ENCODE assay signal across 10 cellular contexts in the genomic region with DNA sequence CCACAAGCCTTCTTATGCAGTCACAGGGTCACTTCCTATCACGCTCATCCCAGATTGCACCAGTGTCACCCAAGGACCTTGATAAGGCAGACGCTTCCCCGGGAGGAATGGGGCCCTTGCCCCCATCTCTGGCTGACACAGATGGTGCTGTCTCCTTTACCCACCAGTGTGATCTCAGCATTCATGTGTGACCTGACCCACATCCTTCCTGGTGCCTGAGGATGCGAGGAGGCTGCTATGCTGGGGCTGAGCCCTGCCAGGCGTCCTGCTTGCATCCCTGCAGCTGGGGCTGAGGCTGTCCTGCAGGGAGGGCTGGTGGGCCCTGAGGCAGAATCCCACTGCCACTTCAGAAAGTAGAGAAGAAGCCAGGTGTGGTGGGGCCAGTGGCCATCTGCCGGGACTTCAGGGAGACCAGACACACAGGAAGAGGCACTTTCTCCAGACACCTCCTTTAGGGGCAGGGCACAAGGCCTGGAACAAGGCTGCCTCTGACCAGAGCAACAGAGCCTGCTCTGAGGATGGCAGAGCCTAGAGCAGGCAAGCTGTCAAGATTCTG. TPM values are rescaled to one million over a fixed set of nuclear protein-coding genes. Genes with fewer than 3 reads are reported as not detected.
DNase-seq lines count a peak whose midpoint lies in the region; ATAC-seq, FAIRE-seq and TF ChIP-seq lines count a peak whose summit lies in the region.
"Had no signal": no experiment of that assay in that cellular context is flagged by ENCODE, and none has a peak within 500 bp of the region (broad histone marks: within the 10 kb centered on the region; RNA-seq: fewer than 3 reads in every experiment).

No MANE protein-coding gene starts in this region.

- H3K4me1 ChIP-seq in GM12878 (ENCODE audit: control insufficient read depth, insufficient read depth, low read length), result no peaks in the 10 kb centered on the region
- peaks cover 0 to 7% of the 10 kb centered on the region in 2 donors for H3K4me1 ChIP-seq in neuronal stem cell (ENCODE audit: control insufficient read depth in 2 of 2, insufficient read depth in 1 of 2, low read depth in 1 of 2, low read length in 2 of 2)

- no peak overlapping the region for H4K91ac ChIP-seq in neuronal stem cell (ENCODE audit: low read depth, low read length, poor library complexity)

- ATAC-seq in GM18508 (IDR thresholded peaks at IDR 0.05; ENCODE audit: insufficient read depth, unreplicated experiment) (peak; percentile 46), GM12878 (peak; percentile 35), HG03159 (IDR thresholded peaks at IDR 0.05; ENCODE audit: unreplicated experiment) (no peak)

- no peak overlapping the region for H2BK120ac ChIP-seq in neuronal stem cell (ENCODE audit: low read depth, low read length)

- H4K8ac ChIP-seq in neuronal stem cell (ENCODE audit: low read depth, low read length), result no peak overlapping the region

- no peak overlapping the region for H3K9ac ChIP-seq in GM12878 (ENCODE audit: control insufficient read depth, insufficient read depth, low read length)
- no peak overlapping the region for H3K9ac ChIP-seq in neuronal stem cell (ENCODE audit: low read depth, low read length, poor library complexity)

- H3K9me3 ChIP-seq in GM12878 (replicated peaks; ENCODE audit: control insufficient read depth, insufficient read depth, low read length) (no peaks in the 10 kb centered on the region), neuronal stem cell (replicated peaks in 1 of 2; ENCODE audit: control insufficient read depth in 2 of 2, insufficient read depth in 1 of 2, low read depth in 1 of 2, low read length in 2 of 2) (no peaks in the 10 kb centered on the region)

- H3K4me2 ChIP-seq in GM12878 (ENCODE audit: control insufficient read depth, insufficient read depth), result no peak overlapping the region
- no peak overlapping the region for H3K4me2 ChIP-seq in neuronal stem cell (ENCODE audit: insufficient read depth, low read length, poor library complexity, severe bottlenecking)

- H3K27me3 ChIP-seq in GM12878 (replicated peaks in 1 of 2; ENCODE audit: control insufficient read depth in 2 of 2, insufficient read depth in 2 of 2, low read length in 1 of 2) (peaks cover 0 to 17% of the 10 kb centered on the region in 2 experiments; a peak in 2 of 4 replicates), neuronal stem cell (ENCODE audit: control insufficient read depth in 3 of 3, insufficient read depth in 3 of 3, low read depth in 1 of 3, low read length in 3 of 3) (peaks cover 15 to 90% (median 44%) of the 10 kb centered on the region in 3 experiments)

- no peak overlapping the region for H2BK5ac ChIP-seq in neuronal stem cell (ENCODE audit: low read length)

- TF ChIP-seq RAD21 in GM12878 (IDR thresholded peaks at IDR 0.05; ENCODE audit: insufficient read depth, low read depth, low read length), result no peak

- POLR2A ChIA-PET in GM12878 (lab: Charles Lee), result no interaction called here

- no peak overlapping the region for H3K18ac ChIP-seq in neuronal stem cell (ENCODE audit: low read length)

- FAIRE-seq in GM12878 (lab: Jason Lieb, UNC), result no peak

- peak overlapping the region; percentile 25 for H3K14ac ChIP-seq in neuronal stem cell (ENCODE audit: low read length)

- H3K36me3 ChIP-seq in GM12878 (ENCODE audit: control insufficient read depth in 2 of 2, insufficient read depth in 2 of 2, low read length in 1 of 2), result no peaks in the 10 kb centered on the region
- H3K36me3 ChIP-seq in neuronal stem cell (replicated peaks in 1 of 2; ENCODE audit: control insufficient read depth in 2 of 2, insufficient read depth in 2 of 2, low read length in 2 of 2), result no peaks in the 10 kb centered on the region

- DNase-seq in NAMALWA (ENCODE audit: low spot score), result peak; percentile 39
- no peak for DNase-seq in GM12878 (ENCODE audit: low read depth, low spot score)
- DNase-seq in neuronal stem cell (ENCODE audit: low spot score), result no peak
- no peak for DNase-seq in GM13976 (ENCODE audit: low spot score)
- DNase-seq in Ammon's horn (ENCODE audit: low spot score), result no peak
- DNase-seq in OCI-M2 (lab: John Stamatoyannopoulos, UW; ENCODE audit: unreplicated experiment), result no peak
- DNase-seq: stimulated activated CD4-positive, alpha-beta T cell treated with anti-CD3 and anti-CD28 coated beads, Interleukin-1b, Interleukin-23, amount 100 ng/mL, for 48 hours; trophoblast cell had no signal

- no peak overlapping the region for H2AK5ac ChIP-seq in neuronal stem cell (ENCODE audit: low read depth, low read length)

- H3K4me3 ChIP-seq in GM12878, result no peak overlapping the region
- H3K4me3 ChIP-seq in neuronal stem cell (ENCODE audit: low read length in 2 of 2), result no peak overlapping the region

- SMC1A ChIA-PET in GM12878 (lab: Charles Lee; ENCODE audit: uncharacterized antibody, unreplicated experiment), result no interaction called here

- no peaks in the 10 kb centered on the region for H3K79me2 ChIP-seq in GM12878 (ENCODE audit: control insufficient read depth, insufficient read depth, low read length)

- no peak for TF ChIP-seq CTCF in GM12878 (IDR thresholded peaks at IDR 0.05 in 2 of 3, conservative IDR thresholded peaks at IDR 0.05 in 1 of 3; ENCODE audit: control insufficient read depth in 2 of 3, extremely low read depth in 1 of 3, insufficient read depth in 1 of 3, low read depth in 3 of 3, low read length in 3 of 3)
- no peak for TF ChIP-seq CTCF in GM13976 (IDR thresholded peaks at IDR 0.05; ENCODE audit: borderline replicate concordance, control extremely low read depth, extremely low read depth, insufficient read depth, missing control alignments)

- 8% methylated on average over 5 of the region's 6 CpGs for WGBS in GM12878 (ENCODE audit: insufficient coverage, insufficient replicate concordance, low lambda C conversion rate, missing lambda C conversion rate)
- WGBS in neuronal stem cell (ENCODE audit: extremely low coverage in 2 of 2, insufficient read length in 2 of 2, insufficient replicate concordance in 1 of 2), 2 donors, result no CpG with 5 or more reads among the region's 6 CpGs

- no peak for TF ChIP-seq EP300 in GM12878 (IDR thresholded peaks at IDR 0.05; ENCODE audit: borderline replicate concordance in 1 of 2, control insufficient read depth in 1 of 2, low read depth in 2 of 2, low read length in 2 of 2)

- no TSS peak for BruUV-seq in GM12878 (replicated peaks; lab: Mats Ljungman, UMichigan)

- intact Hi-C loops in GM12878 (cut with micrococcal nuclease; ENCODE audit: unreplicated experiment), result no loop called here

- CTCF ChIA-PET in GM12878 (lab: Yijun Ruan, JAX), result interaction anchor here (2.3 kb wide), 1 partner anchor 27 kb away, joined by 5 read pairs; no protein-coding TSS in a partner anchor

- H3K4ac ChIP-seq in neuronal stem cell (ENCODE audit: low read length), result no peak overlapping the region

- no peak for TF ChIP-seq POLR2A in GM12878 (IDR thresholded peaks at IDR 0.05; ENCODE audit: low read depth, low read length)

- no peak overlapping the region for H3K27ac ChIP-seq in GM12878 (ENCODE audit: control insufficient read depth, insufficient read depth)
- H3K27ac ChIP-seq in neuronal stem cell (replicated peaks; ENCODE audit: low read length), result no peak overlapping the region

- RAD21 ChIA-PET in GM12878 (lab: Charles Lee; ENCODE audit: unreplicated experiment), result interaction anchor here (0.7 kb wide), 1 partner anchor 141 kb away, joined by 3 read pairs; no protein-coding TSS in a partner anchor

- H2AFZ ChIP-seq in GM12878 (ENCODE audit: control insufficient read depth, low read depth, low read length), result no peak overlapping the region
- H2AFZ ChIP-seq in neuronal stem cell (ENCODE audit: low read length), result no peak overlapping the region

- H4K20me1 ChIP-seq in GM12878 (ENCODE audit: control insufficient read depth, insufficient read depth), result no peaks in the 10 kb centered on the region

- H3K23ac ChIP-seq in neuronal stem cell (ENCODE audit: low read depth, low read length, poor library complexity), result no peak overlapping the region

- H2BK15ac ChIP-seq in neuronal stem cell (ENCODE audit: low read length), result no peak overlapping the region

- H2BK12ac ChIP-seq in neuronal stem cell (ENCODE audit: low read length), result no peak overlapping the region

- in situ Hi-C loops in GM12878 (cut with MboI), result no loop called here
- in situ Hi-C loops in GM13976 (cut with MboI; ENCODE audit: low sequenced_read_pairs, unreplicated experiment), result no loop called here

- no peaks in the 10 kb centered on the region for H3K79me1 ChIP-seq in neuronal stem cell (ENCODE audit: low read depth, low read length)

TF ChIP-seq in GM12878, 131 proteins besides CTCF, POLR2A, EP300 and RAD21 (continues in another document):
- TF ChIP-seq SPI1 (IDR thresholded peaks at IDR 0.05; ENCODE audit: borderline replicate concordance, insufficient read depth, low read depth, low read length) (no peak), GABPA (IDR thresholded peaks at IDR 0.05; ENCODE audit: low read depth) (no peak), JUNB (IDR thresholded peaks at IDR 0.05) (no peak)

RNA-seq across cellular contexts. Expression of a gene that starts 35.3 kb away (rescaled TPM):
- not detected in 2 replicates for total RNA-seq in GM12878 (2013; cell fraction: nucleolus; rRNA removed)
- total RNA-seq in GM12878 (2014; rRNA removed) (3.1 and 4.7 TPM in 2 replicates), GM12878 (2014; rRNA removed; fragmentation: Illumina TruSeq; extraction: Trizol) (1.8 TPM in 2 replicates), GM12878 (2021) (2.6 and 2.9 TPM in 2 replicates)
- 0.73 TPM for polyA plus RNA-seq in GM12878 (2011; ENCODE audit: low read depth)
- polyA plus RNA-seq in GM12878 (2011; rRNA removed) (0.10 TPM in 2 replicates), GM12878 (2014; fragmentation: Illumina TruSeq; extraction: Trizol) (1.5 and 1.9 TPM in 2 replicates), GM12878 (2014; fragmentation: Nextera tagmentation; extraction: Ambion mirVana) (under 1 TPM; 0.29 to 0.45 TPM), GM12878 (2014; rRNA removed) (3.8 and 4.8 TPM in 2 replicates), GM12878 (2016; fragmentation: Nextera tagmentation; extraction: Ambion mirVana) (under 1 TPM; 0.82 to 0.84 TPM)
- polyA plus RNA-seq in GM12878 (2011; cell fraction: cytosol; rRNA removed), result 0.17 and 0.30 TPM in 2 replicates
- polyA plus RNA-seq in GM12878 (2011; cell fraction: nucleus; rRNA removed), result 0.37 and 0.52 TPM in 2 replicates
- 1.8 and 2.1 TPM in 2 replicates for polyA plus RNA-seq in GM12878 (2012)
- 0.21 and 1.3 TPM in 2 replicates for polyA minus RNA-seq in GM12878 (2011; rRNA and poly(A)+ RNA removed)
- polyA minus RNA-seq in GM12878 (2011; cell fraction: cytosol; rRNA and poly(A)+ RNA removed), result not detected in 2 replicates
- polyA minus RNA-seq in GM12878 (2011; cell fraction: nucleus; rRNA and poly(A)+ RNA removed), result not detected in 2 replicates
- polyA plus RNA-seq in neuronal stem cell (2013, experiment 1 of 2), result 3.5 TPM
- 3.6 TPM for polyA plus RNA-seq in neuronal stem cell (2013, experiment 2 of 2)
